11 cellular contexts compared by ENCODE assay signal in the genomic region with DNA sequence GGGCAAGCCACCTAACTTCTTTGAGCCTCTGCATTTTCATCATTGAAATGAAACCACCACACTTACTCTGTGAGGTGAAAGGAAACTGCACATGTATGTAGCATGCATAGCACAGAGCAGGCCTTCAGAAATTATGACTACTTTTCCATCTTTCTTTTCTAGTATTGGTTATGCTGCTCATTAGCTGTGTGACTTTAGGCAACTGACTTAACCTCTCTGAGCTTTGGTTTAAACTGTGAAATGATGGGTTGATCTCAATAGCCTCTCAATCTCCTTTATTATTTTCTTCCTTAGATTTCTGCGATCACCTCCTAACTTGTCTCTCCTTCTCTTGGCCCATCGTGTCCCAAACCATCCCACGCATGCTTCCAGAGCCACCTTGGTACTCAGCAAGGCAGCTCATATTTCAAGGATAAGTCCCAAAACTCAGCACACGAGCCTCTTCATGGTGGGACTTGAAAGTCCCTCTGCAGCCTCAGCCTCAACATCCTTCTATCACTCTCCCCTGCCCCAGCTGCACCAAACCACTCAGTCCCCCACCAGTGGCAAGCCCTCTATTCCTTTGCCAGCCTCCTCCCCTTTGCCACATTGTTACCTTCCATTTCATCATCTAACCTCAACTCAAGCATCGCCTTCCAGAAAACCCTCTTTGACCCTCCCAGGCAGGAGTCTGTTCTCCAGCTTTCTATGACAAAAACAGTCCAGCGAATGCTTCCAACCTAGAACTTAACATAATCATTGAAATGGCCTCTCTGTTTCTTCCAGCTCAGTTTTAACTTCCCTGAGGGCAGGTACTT.
"Had no signal": no experiment of that assay in that cellular context is flagged by ENCODE, and none has a peak within 500 bp of the region (broad histone marks: within the 10 kb centered on the region; RNA-seq: fewer than 3 reads in every experiment).

No MANE protein-coding gene starts in this region.

- H3K4me1 ChIP-seq: colonic mucosa had no signal

- H3K36me3 ChIP-seq: colonic mucosa had no signal

- H3K27me3 ChIP-seq: colonic mucosa had no signal

- H3K4me3 Mint-ChIP-seq: activated naive CD8-positive, alpha-beta T cell treated with anti-CD3 and anti-CD28 coated beads, Interleukin-2, amount 50 U/mL, for 24 hours; immature natural killer cell; naive B cell had no signal

- ATAC-seq: activated naive CD8-positive, alpha-beta T cell treated with anti-CD3 and anti-CD28 coated beads, Interleukin-2, amount 50 U/mL, for 24 hours had no signal

- H3K27ac Mint-ChIP-seq: activated naive CD8-positive, alpha-beta T cell treated with anti-CD3 and anti-CD28 coated beads, Interleukin-2, amount 50 U/mL, for 24 hours; immature natural killer cell had no signal

- H3K9me3 Mint-ChIP-seq: immature natural killer cell had no signal

- H3K27ac ChIP-seq: colonic mucosa had no signal

- H3K9me3 ChIP-seq: colonic mucosa had no signal

- H3K4me1 Mint-ChIP-seq: activated naive CD8-positive, alpha-beta T cell treated with anti-CD3 and anti-CD28 coated beads, Interleukin-2, amount 50 U/mL, for 24 hours; immature natural killer cell; naive B cell had no signal

- H3K36me3 Mint-ChIP-seq: immature natural killer cell, naive B cell had no signal

- DNase-seq: activated CD4-positive, alpha-beta T cell treated with anti-CD3 and anti-CD28 coated beads for 48 hours; activated CD8-positive, alpha-beta memory T cell treated with anti-CD3 and anti-CD28 coated beads for 24 hours; activated naive CD4-positive, alpha-beta T cell treated with Interleukin-2 at 50 U/mL for 16 hours; activated naive CD8-positive, alpha-beta T cell treated with anti-CD3 and anti-CD28 coated beads, Interleukin-2, amount 50 U/mL, for 24 hours; colonic mucosa; effector CD8-positive, alpha-beta T cell; immature natural killer cell; naive B cell; posterior cingulate gyrus; small intestine had no signal

- H3K4me3 ChIP-seq: colonic mucosa, lung had no signal
